ENCODE assay signal across 23 cellular contexts in the genomic region with DNA sequence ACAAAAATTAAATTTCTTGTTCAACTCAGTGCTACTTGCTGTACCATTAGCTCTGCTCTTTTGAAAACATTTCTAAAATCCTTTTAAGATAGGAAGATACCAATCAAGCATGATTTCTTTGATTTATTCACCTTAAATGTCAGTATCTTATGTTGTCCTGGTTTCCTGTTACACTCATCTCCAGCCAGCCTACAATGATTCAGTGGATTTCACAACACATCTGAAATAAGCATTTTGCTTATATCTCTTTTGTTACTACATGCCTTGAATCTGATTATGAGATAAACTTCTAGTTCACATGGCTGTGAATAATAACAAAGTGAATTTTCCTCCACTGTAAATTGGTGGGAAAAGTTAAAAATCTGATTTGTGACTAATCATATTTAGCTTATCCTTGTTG.
DNase-seq lines count a peak whose midpoint lies in the region; ATAC-seq and TF ChIP-seq lines count a peak whose summit lies in the region.
"Had no signal": no experiment of that assay in that cellular context is flagged by ENCODE, and none has a peak within 500 bp of the region (broad histone marks: within the 10 kb centered on the region; RNA-seq: fewer than 3 reads in every experiment).

No MANE protein-coding gene starts in this region.

- no peak overlapping the region for H4K8ac ChIP-seq in IMR-90 (ENCODE audit: low read depth in 2 of 2, low read length in 2 of 2)

- H4K91ac ChIP-seq in IMR-90 (ENCODE audit: insufficient read depth, low read depth, low read length) = no peak overlapping the region

- no peak overlapping the region for H2BK120ac ChIP-seq in IMR-90 (ENCODE audit: low read depth, low read length)

- ATAC-seq in IMR-90 (ENCODE audit: low read depth) (peak; percentile 27; the same call in 1 of the 2 replicates), HG02763 (IDR thresholded peaks at IDR 0.05; ENCODE audit: unreplicated experiment) (no peak), HG03108 (IDR thresholded peaks at IDR 0.05; ENCODE audit: unreplicated experiment) (no peak), sciatic nerve (no peak)
- ATAC-seq: right cardiac atrium had no signal

- no peak for TF ChIP-seq CTCF in IMR-90 (conservative IDR thresholded peaks at IDR 0.05; ENCODE audit: low read depth, low read length)

- no peaks in the 10 kb centered on the region for H3K4me1 ChIP-seq in IMR-90 (ENCODE audit: control insufficient read depth, insufficient read depth, low read length)
- H3K4me1 ChIP-seq: esophagus squamous epithelium had no signal

- POLR2A ChIA-PET in IMR-90 (lab: Charles Lee; ENCODE audit: unreplicated experiment) = no interaction called here

- H2AK9ac ChIP-seq in IMR-90 (replicated peaks; ENCODE audit: low read depth, low read length, poor library complexity) = no peak overlapping the region

- TF ChIP-seq POLR2A in IMR-90 (IDR thresholded peaks at IDR 0.05; ENCODE audit: low read depth, low read length) = no peak

- no peak overlapping the region for H2AFZ ChIP-seq in IMR-90 (replicated peaks; ENCODE audit: low read length, poor library complexity)

- H3K4me2 ChIP-seq in IMR-90 (ENCODE audit: low read depth, low read length) = no peak overlapping the region

- H2AK5ac ChIP-seq in IMR-90 (ENCODE audit: low read depth, low read length) = no peak overlapping the region

- CTCF ChIA-PET in IMR-90 (lab: Yijun Ruan, JAX) = no interaction called here

- no peaks in the 10 kb centered on the region for H3K9me3 ChIP-seq in IMR-90 (ENCODE audit: control insufficient read depth, insufficient read depth, low read length)
- H3K9me3 ChIP-seq: esophagus squamous epithelium had no signal

- BruUV-seq in IMR-90 (replicated peaks; lab: Mats Ljungman, UMichigan) = no TSS peak

- no peaks in the 10 kb centered on the region for H3K79me1 ChIP-seq in IMR-90 (ENCODE audit: low read depth in 1 of 2, low read length in 2 of 2)

- no peak overlapping the region for H3K9ac ChIP-seq in IMR-90 (ENCODE audit: low read depth, low read length)

- H3K36me3 ChIP-seq in IMR-90 (ENCODE audit: control insufficient read depth, insufficient read depth, low read length) = no peaks in the 10 kb centered on the region
- H3K36me3 ChIP-seq: esophagus squamous epithelium had no signal

- H3K4ac ChIP-seq in IMR-90 (ENCODE audit: low read depth, low read length) = no peak overlapping the region

- H3K23ac ChIP-seq in IMR-90 (ENCODE audit: low read depth, low read length) = no peak overlapping the region

- no peak overlapping the region for H2BK15ac ChIP-seq in IMR-90 (ENCODE audit: low read depth, low read length)

- no peaks in the 10 kb centered on the region for H3K9me1 ChIP-seq in IMR-90 (ENCODE audit: insufficient read depth, low read length)

- in situ Hi-C loops in IMR-90 (cut with MboI; ENCODE audit: low sequenced_read_pairs) = no loop called here

- H3K18ac ChIP-seq in IMR-90 (ENCODE audit: low read depth, low read length) = no peak overlapping the region

- DNase-seq in EH (ENCODE audit: low read depth) (peak; percentile 1), IMR-90 (peak; percentile 52), dedifferentiated amniotic fluid mesenchymal stem cell (ENCODE audit: extremely low spot score) (peak; percentile 40), kidney glomerular epithelial cell (lab: John Stamatoyannopoulos, UW) (peak; percentile 19), HuH-7.5 (ENCODE audit: low spot score) (no peak), sciatic nerve (ENCODE audit: low spot score) (no peak)
- DNase-seq: ACHN; activated CD4-positive, CD25-positive, alpha-beta regulatory T cell treated with anti-CD3 and anti-CD28 coated beads, Interleukin-2, amount 50 U/mL, for 72 hours; activated naive CD4-positive, alpha-beta T cell; activated T-cell treated with anti-CD3 and anti-CD28 coated beads, Interleukin-2, amount 50 U/mL, for 24 hours; aorta; cerebellar nuclear complex; DMS 273 treated with DMSO at 0.1 percent for 48 hours; effector memory CD4-positive, alpha-beta T cell; esophagus squamous epithelium; hippocampal formation; NCI-H1105; NCI-H2029 treated with DMSO at 0.1 percent for 48 hours; NCI-H510A; right cardiac atrium; stimulated activated CD4-positive, alpha-beta T cell treated with anti-CD3 and anti-CD28 coated beads, Interleukin-15, amount 100 ng/mL, for 24 hours had no signal

- H2BK5ac ChIP-seq in IMR-90 (ENCODE audit: low read depth, low read length, poor library complexity, severe bottlenecking) = no peak overlapping the region

- H2BK20ac ChIP-seq in IMR-90 (ENCODE audit: low read depth, low read length) = no peak overlapping the region

- no peak overlapping the region for H4K5ac ChIP-seq in IMR-90 (ENCODE audit: low read depth, low read length)

- H3K27ac ChIP-seq in IMR-90 (ENCODE audit: insufficient read depth, low read length) = no peak overlapping the region
- H3K27ac ChIP-seq: esophagus squamous epithelium had no signal

- H4K20me1 ChIP-seq in IMR-90 (ENCODE audit: insufficient read depth, low read length) = no peaks in the 10 kb centered on the region

- intact Hi-C loops in IMR-90 (cut with micrococcal nuclease) = no loop called here
- intact Hi-C loops in sciatic nerve (cut with DNase I) = no loop called here

- TF ChIP-seq RAD21 in IMR-90 (IDR thresholded peaks at IDR 0.05; ENCODE audit: low read length) = no peak

- dilution Hi-C loops in IMR-90 (cut with HindIII; ENCODE audit: low sequenced_read_pairs, unreplicated experiment) = no loop called here

- H3K27me3 ChIP-seq in IMR-90 (ENCODE audit: control insufficient read depth, insufficient read depth, low read length) = no peaks in the 10 kb centered on the region
- H3K27me3 ChIP-seq: esophagus squamous epithelium had no signal

- no peak overlapping the region for H3K14ac ChIP-seq in IMR-90 (replicated peaks; ENCODE audit: low read depth, low read length)

- no peak overlapping the region for H3K4me3 ChIP-seq in IMR-90 (ENCODE audit: insufficient read depth, low read depth, low read length)
- H3K4me3 ChIP-seq: esophagus squamous epithelium had no signal

- no peak overlapping the region for H3K56ac ChIP-seq in IMR-90 (ENCODE audit: extremely low read depth, insufficient read depth, low read length)

TF ChIP-seq in IMR-90, 13 proteins besides CTCF, POLR2A, EP300 and RAD21:
- TF ChIP-seq FOS (IDR thresholded peaks at IDR 0.05; ENCODE audit: low read depth, low read length) = no peak
- peak; percentile 77 for TF ChIP-seq CEBPB (IDR thresholded peaks at IDR 0.05; ENCODE audit: low read depth, low read length)

Comparison
In these comparisons a context has a peak if more than half of its experiments do, and no peak if none do; other contexts are left out.
1. DNase-seq: peak in EH (single experiment), IMR-90 (single experiment), dedifferentiated amniotic fluid mesenchymal stem cell (single experiment) and kidney glomerular epithelial cell (single experiment); none in HuH-7.5 (single experiment) and sciatic nerve (single experiment).